In the genomic region with DNA sequence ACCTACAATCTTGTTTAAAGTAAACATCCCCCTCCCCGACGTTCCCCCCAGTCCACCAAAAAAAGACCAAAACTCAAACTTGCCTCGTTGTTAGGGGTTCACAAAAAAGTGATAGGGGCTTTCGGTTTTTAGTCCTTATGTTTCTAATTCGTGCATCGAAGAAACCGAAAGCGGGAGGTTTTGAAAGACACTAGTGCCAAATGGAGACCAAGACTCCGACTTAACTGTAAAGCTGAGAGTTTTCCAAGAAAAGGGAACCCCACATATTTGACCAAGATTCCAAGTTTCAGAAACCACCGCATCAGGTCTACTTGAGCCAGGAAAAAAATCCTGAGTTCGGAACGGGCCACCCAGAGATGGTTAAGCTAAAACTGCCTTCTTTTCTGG, we compare ENCODE assay signal across 8 cellular contexts. TPM values are rescaled to one million over a fixed set of nuclear protein-coding genes. Genes with fewer than 3 reads are reported as not detected.
DNase-seq lines count a peak whose midpoint lies in the region; ATAC-seq and TF ChIP-seq lines count a peak whose summit lies in the region.

No MANE protein-coding gene starts in this region.

- H3K4me1 ChIP-seq in mucosa of rectum (ENCODE audit: control insufficient read depth in 2 of 2, insufficient read depth in 2 of 2, low read length in 2 of 2) = peaks cover 19 to 23% of the 10 kb centered on the region in 2 donors

- peaks cover 32 to 49% (median 49%) of the 10 kb centered on the region in 3 donors for H3K4me1 Mint-ChIP-seq in IgD-negative memory B cell
- H3K4me1 Mint-ChIP-seq in MCF 10A (ENCODE audit: insufficient read depth, unreplicated experiment) = peaks cover 26% of the 10 kb centered on the region

- H3K9ac ChIP-seq in mucosa of rectum (ENCODE audit: low read depth in 1 of 2, low read length in 2 of 2) = peak overlapping the region; percentile 79 to 97

- intact Hi-C loops in MCF 10A (cut with micrococcal nuclease) = no loop called here

- H3K27me3 ChIP-seq in AG04450 (ENCODE audit: control insufficient read depth, insufficient read depth, low read length) (no peaks in the 10 kb centered on the region), mucosa of rectum (ENCODE audit: control insufficient read depth in 2 of 2, insufficient read depth in 2 of 2, low read length in 2 of 2) (no peaks in the 10 kb centered on the region)

- CTCF ChIA-PET in AG04450 (lab: Charles Lee) = interaction anchor here (0.6 to 2.7 kb wide), 5 partner anchors 330 to 991 kb away, joined by 3 to 12 read pairs (median 7); no protein-coding TSS in a partner anchor
- CTCF ChIA-PET in MCF 10A (lab: Yijun Ruan, JAX) = interaction anchor here (0.6 to 4.4 kb wide), 7 partner anchors 10 to 988 kb away, joined by 3 to 22 read pairs (median 7); no protein-coding TSS in a partner anchor

- DNase-seq in AG04450 (ENCODE audit: low read depth, low spot score) = no peak
- DNase-seq in MCF 10A (ENCODE audit: unreplicated experiment) = no peak
- no peak for DNase-seq in stimulated activated naive CD4-positive, alpha-beta T cell (lab: John Stamatoyannopoulos, UW)
- no peak for DNase-seq in NCI-H510A treated with DMSO at 0.1 percent for 48 hours (lab: John Stamatoyannopoulos, UW)
- no peak for DNase-seq in C1 segment of cervical spinal cord (lab: John Stamatoyannopoulos, UW)

- TSS peak; percentile 72 for BruUV-seq in MCF 10A (replicated peaks; lab: Mats Ljungman, UMichigan)

- H3K9me3 ChIP-seq in AG04450 (ENCODE audit: control insufficient read depth, insufficient read depth, low read length) (no peaks in the 10 kb centered on the region), mucosa of rectum (ENCODE audit: control insufficient read depth in 2 of 2, low read length in 2 of 2) (no peaks in the 10 kb centered on the region)

- H3K27ac Mint-ChIP-seq in IgD-negative memory B cell = peak overlapping the region; percentile 58 to 97 (median 84)
- peak overlapping the region; percentile 99 for H3K27ac Mint-ChIP-seq in MCF 10A (ENCODE audit: low read depth, unreplicated experiment)

- ATAC-seq in HG03108 (IDR thresholded peaks at IDR 0.05; ENCODE audit: unreplicated experiment) = no peak

- POLR2A ChIA-PET in AG04450 (lab: Yijun Ruan, JAX) = interaction anchor here (0.8 to 1.7 kb wide), 3 partner anchors 10 to 318 kb away, joined by 3 to 10 read pairs (median 3); no protein-coding TSS in a partner anchor
- POLR2A ChIA-PET in MCF 10A (lab: Yijun Ruan, JAX) = interaction anchor here (0.6 to 10.1 kb wide), 30 partner anchors 10 to 1917 kb away, joined by 3 to 200 read pairs (median 4); a partner anchor contains a TSS

- TF ChIP-seq CTCF in AG04450 (IDR thresholded peaks at IDR 0.05; ENCODE audit: low read depth, low read length) = no peak
- no peak for TF ChIP-seq CTCF in MCF 10A (IDR thresholded peaks at IDR 0.05; ENCODE audit: unreplicated experiment)

- no peaks in the 10 kb centered on the region for H3K27me3 Mint-ChIP-seq in IgD-negative memory B cell
- no peaks in the 10 kb centered on the region for H3K27me3 Mint-ChIP-seq in MCF 10A (ENCODE audit: insufficient read depth, unreplicated experiment)

- H3K9me3 Mint-ChIP-seq in IgD-negative memory B cell = no peaks in the 10 kb centered on the region
- no peaks in the 10 kb centered on the region for H3K9me3 Mint-ChIP-seq in MCF 10A (ENCODE audit: unreplicated experiment)

- peak overlapping the region; percentile 76 for H3K27ac ChIP-seq in AG04450 (ENCODE audit: low read depth, low read length)
- peak overlapping the region; percentile 46 to 78 for H3K27ac ChIP-seq in mucosa of rectum (ENCODE audit: low read depth in 2 of 2, low read length in 2 of 2)

- peaks cover 15 to 16% of the 10 kb centered on the region in 2 donors for H3K36me3 ChIP-seq in mucosa of rectum (ENCODE audit: control insufficient read depth in 2 of 2, insufficient read depth in 2 of 2, low read length in 2 of 2)

- H3K4me3 ChIP-seq in AG04450 (ENCODE audit: low read depth, low read length) (peak overlapping the region; percentile 93), mucosa of rectum (ENCODE audit: low read length in 2 of 2) (peak overlapping the region; percentile 96 to 99)

- no peaks in the 10 kb centered on the region for H3K36me3 Mint-ChIP-seq in IgD-negative memory B cell
- H3K36me3 Mint-ChIP-seq in MCF 10A (ENCODE audit: insufficient read depth, unreplicated experiment) = peaks cover 32% of the 10 kb centered on the region

- H3K4me3 Mint-ChIP-seq in IgD-negative memory B cell (peak overlapping the region; percentile 92 to 99 (median 96)), MCF 10A (ENCODE audit: unreplicated experiment) (peak overlapping the region; percentile 100)

RNA-seq across cellular contexts. Expression of a gene that starts 0.5 kb away (rescaled TPM):
- polyA plus RNA-seq in AG04450 (2011; rRNA removed) (142 and 233 TPM in 2 replicates), IgD-negative memory B cell (168 TPM)
- polyA minus RNA-seq in AG04450 (2011; rRNA and poly(A)+ RNA removed) = 12.2 and 17.3 TPM in 2 replicates
- 65.5 and 73.8 TPM in 2 replicates for total RNA-seq in MCF 10A (2022)

RNA-seq across cellular contexts. Expression of a gene that starts 0.7 kb away (rescaled TPM):
- polyA plus RNA-seq in AG04450 (2011; rRNA removed) = 51.6 and 68.5 TPM in 2 replicates
- polyA minus RNA-seq in AG04450 (2011; rRNA and poly(A)+ RNA removed) = 8.2 and 15.1 TPM in 2 replicates
- 44.2 TPM for polyA plus RNA-seq in IgD-negative memory B cell
- total RNA-seq in MCF 10A (2022) = 69.8 and 82.0 TPM in 2 replicates

RNA-seq across cellular contexts. Expression of a gene that starts 19.6 kb away (rescaled TPM):
- polyA plus RNA-seq in AG04450 (2011; rRNA removed) = 3.1 and 3.8 TPM in 2 replicates
- polyA minus RNA-seq in AG04450 (2011; rRNA and poly(A)+ RNA removed) = 2.7 and 4.3 TPM in 2 replicates
- polyA plus RNA-seq in IgD-negative memory B cell = 3.1 TPM
- 4.4 and 5.4 TPM in 2 replicates for total RNA-seq in MCF 10A (2022)
